14 cellular contexts compared by ENCODE assay signal in genomic region chr14:105878554-105878953, GRCh38.
"Had no signal": no experiment of that assay in that cellular context is flagged by ENCODE, and none has a peak within 500 bp of the region (broad histone marks: within the 10 kb centered on the region; RNA-seq: fewer than 3 reads in every experiment).

No MANE protein-coding gene starts in this region.

- H3K27me3 Mint-ChIP-seq: activated B cell treated with CpG ODN at 0.5 μM for 24 hours; stimulated activated memory B cell treated with anti-CD40 and anti-IgM and Interleukin-4, amounts not matched to agents 10 μg/mL and 1 μg/mL and 100 μg/mL, for 72 hours had no signal

- DNase-seq: activated B cell treated with CpG ODN at 0.5 μM for 24 hours; activated CD4-positive, alpha-beta T cell treated with anti-CD3 and anti-CD28 coated beads, Interleukin-2, amount 10 ng/mL, durations not matched to agents 24 days and 14 days; hippocampal formation; nephron progenitor cell; occipital lobe; stimulated activated CD4-positive, alpha-beta T cell treated with anti-CD3 and anti-CD28 coated beads, Interleukin-2, amount 100 ng/mL, for 48 hours; SW 1271 had no signal

- H3K4me3 Mint-ChIP-seq: activated B cell treated with CpG ODN at 0.5 μM for 24 hours; activated CD4-positive, alpha-beta T cell treated with anti-CD3 and anti-CD28 coated beads, Interleukin-2, amount 10 ng/mL, durations not matched to agents 24 days and 14 days; activated naive CD4-positive, alpha-beta T cell treated with anti-CD3 and anti-CD28 coated beads, Interleukin-2, amount 10 ng/mL, durations not matched to agents 7 days and 5 days; activated T-helper 17 cell treated with anti-CD3 and anti-CD28 coated beads, Interleukin-2, amount 50 U/mL, for 72 hours; nephron progenitor cell; stimulated activated memory B cell treated with anti-CD40 and anti-IgM and Interleukin-4, amounts not matched to agents 10 μg/mL and 1 μg/mL and 100 μg/mL, for 72 hours had no signal

- H3K36me3 ChIP-seq: cardiac muscle cell, esophagus muscularis mucosa, SJSA1, thyroid gland had no signal

- H3K9me3 Mint-ChIP-seq: activated B cell treated with CpG ODN at 0.5 μM for 24 hours; activated CD4-positive, alpha-beta T cell treated with anti-CD3 and anti-CD28 coated beads, Interleukin-2, amount 10 ng/mL, durations not matched to agents 24 days and 14 days; activated naive CD4-positive, alpha-beta T cell treated with anti-CD3 and anti-CD28 coated beads, Interleukin-2, amount 10 ng/mL, durations not matched to agents 7 days and 5 days; activated T-helper 17 cell treated with anti-CD3 and anti-CD28 coated beads, Interleukin-2, amount 50 U/mL, for 72 hours; stimulated activated memory B cell treated with anti-CD40 and anti-IgM and Interleukin-4, amounts not matched to agents 10 μg/mL and 1 μg/mL and 100 μg/mL, for 72 hours had no signal

- ATAC-seq: activated T-helper 17 cell treated with anti-CD3 and anti-CD28 coated beads, Interleukin-2, amount 50 U/mL, for 72 hours; stimulated activated memory B cell treated with anti-CD40 and anti-IgM and Interleukin-4, amounts not matched to agents 10 μg/mL and 1 μg/mL and 100 μg/mL, for 72 hours had no signal

- H3K9me3 ChIP-seq: esophagus muscularis mucosa, SJSA1, thyroid gland had no signal

- H3K27ac Mint-ChIP-seq: activated B cell treated with CpG ODN at 0.5 μM for 24 hours; activated CD4-positive, alpha-beta T cell treated with anti-CD3 and anti-CD28 coated beads, Interleukin-2, amount 10 ng/mL, durations not matched to agents 24 days and 14 days; activated naive CD4-positive, alpha-beta T cell treated with anti-CD3 and anti-CD28 coated beads, Interleukin-2, amount 10 ng/mL, durations not matched to agents 7 days and 5 days; activated T-helper 17 cell treated with anti-CD3 and anti-CD28 coated beads, Interleukin-2, amount 50 U/mL, for 72 hours; nephron progenitor cell; stimulated activated memory B cell treated with anti-CD40 and anti-IgM and Interleukin-4, amounts not matched to agents 10 μg/mL and 1 μg/mL and 100 μg/mL, for 72 hours had no signal

- H3K4me1 ChIP-seq: esophagus muscularis mucosa, SJSA1, thyroid gland had no signal

- H3K27ac ChIP-seq: cardiac muscle cell, esophagus muscularis mucosa, SJSA1, thyroid gland had no signal

- H3K27me3 ChIP-seq: cardiac muscle cell, SJSA1, thyroid gland had no signal

- H3K36me3 Mint-ChIP-seq: activated naive CD4-positive, alpha-beta T cell treated with anti-CD3 and anti-CD28 coated beads, Interleukin-2, amount 10 ng/mL, durations not matched to agents 7 days and 5 days; stimulated activated memory B cell treated with anti-CD40 and anti-IgM and Interleukin-4, amounts not matched to agents 10 μg/mL and 1 μg/mL and 100 μg/mL, for 72 hours had no signal

- H3K4me1 Mint-ChIP-seq: activated B cell treated with CpG ODN at 0.5 μM for 24 hours; activated CD4-positive, alpha-beta T cell treated with anti-CD3 and anti-CD28 coated beads, Interleukin-2, amount 10 ng/mL, durations not matched to agents 24 days and 14 days; activated T-helper 17 cell treated with anti-CD3 and anti-CD28 coated beads, Interleukin-2, amount 50 U/mL, for 72 hours; nephron progenitor cell; stimulated activated memory B cell treated with anti-CD40 and anti-IgM and Interleukin-4, amounts not matched to agents 10 μg/mL and 1 μg/mL and 100 μg/mL, for 72 hours had no signal

- H3K4me3 ChIP-seq: cardiac muscle cell, esophagus muscularis mucosa, SJSA1, thyroid gland had no signal
